In the genomic region with DNA sequence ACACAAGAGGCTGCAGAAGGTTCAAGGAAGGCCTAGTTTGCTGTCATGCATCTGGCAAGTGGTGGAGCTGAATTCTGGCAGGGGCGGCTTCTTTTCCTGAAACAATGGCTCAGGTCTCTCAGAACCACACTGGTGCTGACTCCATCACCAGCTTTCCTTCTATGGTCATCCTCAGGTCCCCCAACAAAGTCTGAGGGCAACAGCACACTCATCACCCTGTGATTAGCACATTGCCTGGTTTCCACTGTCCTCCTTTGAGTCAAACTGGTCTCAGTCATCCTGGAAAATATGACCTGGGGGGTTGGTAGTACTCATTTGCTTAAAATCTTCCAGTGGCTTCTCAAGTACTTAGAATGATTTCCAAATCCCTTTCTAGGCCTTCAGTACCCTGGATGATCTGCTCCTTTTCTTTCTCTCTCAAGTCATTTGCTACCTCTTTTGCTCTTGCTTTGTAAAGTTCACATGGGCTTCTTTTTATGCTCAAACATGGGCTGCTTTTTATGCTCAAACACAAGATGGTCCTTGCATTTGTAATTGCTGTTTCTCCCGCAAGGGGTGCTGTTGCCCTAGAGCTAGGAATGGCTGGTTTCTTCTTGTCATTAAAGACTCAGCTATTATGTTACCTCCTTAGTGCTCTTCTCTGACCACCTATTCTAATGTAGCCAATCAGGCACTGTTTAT, we compare ENCODE assay signal across 11 cellular contexts.
A peak's percentile ranks its signal among the peaks of the same experiment; 100 is the strongest.
DNase-seq lines count a peak whose midpoint lies in the region; ATAC-seq, FAIRE-seq and TF ChIP-seq lines count a peak whose summit lies in the region.
"Had no signal": no experiment of that assay in that cellular context is flagged by ENCODE, and none has a peak within 500 bp of the region (broad histone marks: within the 10 kb centered on the region; RNA-seq: fewer than 3 reads in every experiment).

No MANE protein-coding gene starts in this region.

- no peak overlapping the region for H3K27ac ChIP-seq in K562 (ENCODE audit: extremely low read depth, low read depth, low read length)

- in situ Hi-C loops in K562 (cut with MboI), result no loop called here

- H4K20me1 ChIP-seq in K562 (replicated peaks; ENCODE audit: control insufficient read depth, insufficient read depth, low read length), result no peaks in the 10 kb centered on the region

- peak; percentile 21 to 42; a peak in 2 of 4 replicates for TF ChIP-seq RAD21 in K562 (CRISPR knock-in tag; conservative IDR thresholded peaks at IDR 0.05 in 1 of 2, IDR thresholded peaks at IDR 0.05 in 1 of 2)

- H3K4me2 ChIP-seq in K562 (ENCODE audit: insufficient read depth, low read length), result no peak overlapping the region

- no peak for TF ChIP-seq EP300 in K562 (IDR thresholded peaks at IDR 0.05; ENCODE audit: low read length)

- H3K9me1 ChIP-seq in K562 (ENCODE audit: control insufficient read depth, insufficient read depth, low read length), result no peaks in the 10 kb centered on the region

- no peak overlapping the region for H2AFZ ChIP-seq in K562 (ENCODE audit: low read depth, low read length)

- H3K9me3 ChIP-seq in K562 (replicated peaks; ENCODE audit: control insufficient read depth, insufficient read depth, low read depth, low read length), result no peaks in the 10 kb centered on the region

- H3K4me3 Mint-ChIP-seq in osteocyte (ENCODE audit: unreplicated experiment), result no peak overlapping the region
- H3K4me3 Mint-ChIP-seq: effector memory CD8-positive, alpha-beta T cell had no signal

- no peaks in the 10 kb centered on the region for H3K4me1 ChIP-seq in K562 (replicated peaks in 1 of 2; ENCODE audit: control insufficient read depth in 2 of 2, insufficient read depth in 2 of 2, low read length in 2 of 2)

- peaks cover 0 to 2% of the 10 kb centered on the region in 2 experiments; a peak in 1 of 5 replicates for H3K27me3 ChIP-seq in K562 (ENCODE audit: control insufficient read depth in 2 of 2, insufficient read depth in 2 of 2, low read length in 2 of 2)

- peak; percentile 66 for FAIRE-seq in K562 (lab: Jason Lieb, UNC)

- H3K36me3 ChIP-seq in K562 (ENCODE audit: control insufficient read depth, insufficient read depth, low read length), result no peaks in the 10 kb centered on the region

- no peaks in the 10 kb centered on the region for H3K4me1 Mint-ChIP-seq in osteocyte (ENCODE audit: unreplicated experiment)

- peaks cover 22% of the 10 kb centered on the region for H3K27me3 Mint-ChIP-seq in osteocyte (ENCODE audit: unreplicated experiment)
- H3K27me3 Mint-ChIP-seq: effector memory CD8-positive, alpha-beta T cell had no signal

- intact Hi-C loops in K562 (cut with micrococcal nuclease), result no loop called here

- CTCF ChIA-PET in K562 (lab: Yijun Ruan, JAX; ENCODE audit: low intra/inter-chr PET ratio), result no interaction called here

- no peaks in the 10 kb centered on the region for H3K36me3 Mint-ChIP-seq in osteocyte (ENCODE audit: unreplicated experiment)

- TF ChIP-seq CTCF in K562 (IDR thresholded peaks at IDR 0.05 in 2 of 3, conservative IDR thresholded peaks at IDR 0.05 in 1 of 3; ENCODE audit: insufficient read depth in 2 of 3, low read depth in 1 of 3, low read length in 3 of 3) (peak; percentile 52 to 72 (median 62); a peak in 5 of 6 replicates), osteocyte (IDR thresholded peaks at IDR 0.05) (peak; percentile 34)

- BruUV-seq in K562 (replicated peaks; lab: Mats Ljungman, UMichigan), result no TSS peak

- 0% methylated on average over 2 of the region's 2 CpGs for WGBS in K562 (ENCODE audit: insufficient coverage, low coverage, missing lambda C conversion rate)

- no peak overlapping the region for H3K4me3 ChIP-seq in K562

- ATAC-seq in GM18511 (IDR thresholded peaks at IDR 0.05; ENCODE audit: unreplicated experiment) (peak; percentile 54), K562 (peak; percentile 78), HG03025 (IDR thresholded peaks at IDR 0.05; ENCODE audit: low FRiP score, unreplicated experiment) (no peak)
- ATAC-seq: effector memory CD8-positive, alpha-beta T cell had no signal

- no peak for TF ChIP-seq POLR2A in K562 (conservative IDR thresholded peaks at IDR 0.05)

- no peaks in the 10 kb centered on the region for H3K9me3 Mint-ChIP-seq in osteocyte (ENCODE audit: unreplicated experiment)

- no peaks in the 10 kb centered on the region for H3K79me2 ChIP-seq in K562 (ENCODE audit: control insufficient read depth, insufficient read depth, low read length)

- DNase-seq in LHCN-M2 (ENCODE audit: low read depth), result peak; percentile 15
- peak; percentile 15 to 47 (median 20) for DNase-seq in K562 (ENCODE audit: extremely low read depth in 1 of 4, low spot score in 3 of 4)
- DNase-seq in osteocyte (ENCODE audit: extremely low spot score, unreplicated experiment), result no peak
- DNase-seq in stimulated activated CD4-positive, alpha-beta T cell treated with anti-CD3 and anti-CD28 coated beads, Interleukin-2, amount 100 ng/mL, for 48 hours, result no peak
- no peak for DNase-seq in NCI-H526 treated with DMSO at 0.1 percent for 48 hours (lab: John Stamatoyannopoulos, UW)
- DNase-seq: activated gamma-delta T cell treated with Interleukin-2 at 50 U/mL for 16 hours; effector memory CD8-positive, alpha-beta T cell; GOT3; NCI-H446 treated with DMSO at 0.1 percent for 48 hours had no signal

- H3K9ac ChIP-seq in K562 (ENCODE audit: insufficient read depth in 1 of 2, low read depth in 2 of 2, low read length in 2 of 2), result no peak overlapping the region

- H3K27ac Mint-ChIP-seq in osteocyte (ENCODE audit: unreplicated experiment), result no peak overlapping the region
- H3K27ac Mint-ChIP-seq: effector memory CD8-positive, alpha-beta T cell had no signal

- POLR2A ChIA-PET in K562 (lab: Yijun Ruan, JAX), result no interaction called here

TF ChIP-seq in K562, 482 proteins besides CTCF, POLR2A, EP300 and RAD21:
- TF ChIP-seq ZNF57 (CRISPR knock-in tag; IDR thresholded peaks at IDR 0.05), result no peak
- no peak for TF ChIP-seq ZNF174 (CRISPR knock-in tag; IDR thresholded peaks at IDR 0.05)
- 0 out of 2 replicates have a peak, but pooled peaks have one; percentile 15 for TF ChIP-seq SMC3 (conservative IDR thresholded peaks at IDR 0.05; ENCODE audit: insufficient read depth, low read depth, low read length)

Comparison
In these comparisons a context has a peak if more than half of its experiments do, and no peak if none do; other contexts are left out.
1. DNase-seq: peak in LHCN-M2 (single experiment) and K562 (4 of 4); none in osteocyte (single experiment), stimulated activated CD4-positive, alpha-beta T cell treated with anti-CD3 and anti-CD28 coated beads, Interleukin-2, amount 100 ng/mL, for 48 hours (0 of 2) and NCI-H526 treated with DMSO at 0.1 percent for 48 hours (single experiment).